ENCODE assay signal across 14 cellular contexts in genomic region chr3:126431103-126431534, GRCh38. TPM values are rescaled to one million over a fixed set of nuclear protein-coding genes. Genes with fewer than 3 reads are reported as not detected.
DNase-seq lines count a peak whose midpoint lies in the region; ATAC-seq lines count a peak whose summit lies in the region.
"Had no signal": no experiment of that assay in that cellular context is flagged by ENCODE, and none has a peak within 500 bp of the region (broad histone marks: within the 10 kb centered on the region; RNA-seq: fewer than 3 reads in every experiment).

No MANE protein-coding gene starts in this region.

- peaks cover 10% of the 10 kb centered on the region for H3K4me1 Mint-ChIP-seq in activated T-cell treated with anti-CD3 and anti-CD28 coated beads, Interleukin-2, amount 50 U/mL, for 72 hours (ENCODE audit: low read depth)
- H3K4me1 Mint-ChIP-seq in stimulated activated naive B cell treated with anti-CD40 and anti-IgM and Interleukin-4, amounts not matched to agents 10 μg/mL and 1 μg/mL and 100 μg/mL, for 72 hours = peaks cover 0 to 10% of the 10 kb centered on the region in 2 donors

- ATAC-seq in activated T-cell treated with anti-CD3 and anti-CD28 coated beads, Interleukin-2, amount 50 U/mL, for 72 hours (replicated peaks in 1 of 2) = peak; percentile 58 to 75
- ATAC-seq in GM21576 (IDR thresholded peaks at IDR 0.05; ENCODE audit: unreplicated experiment) (peak; percentile 68), HG03196 (IDR thresholded peaks at IDR 0.05; ENCODE audit: unreplicated experiment) (peak; percentile 61)
- ATAC-seq in stimulated activated naive B cell treated with anti-CD40 and anti-IgM and Interleukin-4, amounts not matched to agents 10 μg/mL and 1 μg/mL and 100 μg/mL, for 72 hours (replicated peaks) = peak; percentile 87 to 94
- ATAC-seq: upper lobe of right lung had no signal

- DNase-seq in activated T-cell treated with anti-CD3 and anti-CD28 coated beads, Interleukin-2, amount 50 U/mL, for 72 hours = no peak
- DNase-seq in activated T-cell treated with anti-CD3 and anti-CD28 coated beads, Interleukin-2, amount 50 U/mL, for 48 hours = no peak
- DNase-seq in stimulated activated naive B cell treated with anti-CD40 and anti-IgM and Interleukin-4, amounts not matched to agents 10 μg/mL and 1 μg/mL and 100 μg/mL, for 72 hours = peak; percentile 51
- DNase-seq in NCI-H2107 (lab: John Stamatoyannopoulos, UW) (no peak), NCI-H146 (lab: John Stamatoyannopoulos, UW) (no peak)
- no peak for DNase-seq in activated CD8-positive, alpha-beta memory T cell treated with anti-CD3 and anti-CD28 coated beads for 24 hours
- DNase-seq: dermis blood vessel endothelial cell, NCI-H2227 treated with DMSO at 0.1 percent for 48 hours, RPMI8226, upper lobe of right lung had no signal

- H3K27me3 Mint-ChIP-seq in activated T-cell treated with anti-CD3 and anti-CD28 coated beads, Interleukin-2, amount 50 U/mL, for 72 hours (ENCODE audit: low read depth) = no peaks in the 10 kb centered on the region
- no peaks in the 10 kb centered on the region for H3K27me3 Mint-ChIP-seq in stimulated activated naive B cell treated with anti-CD40 and anti-IgM and Interleukin-4, amounts not matched to agents 10 μg/mL and 1 μg/mL and 100 μg/mL, for 72 hours

- H3K36me3 Mint-ChIP-seq in activated T-cell treated with anti-CD3 and anti-CD28 coated beads, Interleukin-2, amount 50 U/mL, for 72 hours (ENCODE audit: insufficient read depth in 2 of 2) = peaks cover 6 to 9% of the 10 kb centered on the region in 2 donors
- H3K36me3 Mint-ChIP-seq in stimulated activated naive B cell treated with anti-CD40 and anti-IgM and Interleukin-4, amounts not matched to agents 10 μg/mL and 1 μg/mL and 100 μg/mL, for 72 hours = peaks cover 34 to 36% of the 10 kb centered on the region in 2 donors

- H3K9me3 Mint-ChIP-seq in activated T-cell treated with anti-CD3 and anti-CD28 coated beads, Interleukin-2, amount 50 U/mL, for 72 hours = peaks cover 8 to 9% of the 10 kb centered on the region in 2 donors
- H3K9me3 Mint-ChIP-seq in stimulated activated naive B cell treated with anti-CD40 and anti-IgM and Interleukin-4, amounts not matched to agents 10 μg/mL and 1 μg/mL and 100 μg/mL, for 72 hours = peaks cover 4% of the 10 kb centered on the region in 2 donors

- H3K27ac Mint-ChIP-seq in activated T-cell treated with anti-CD3 and anti-CD28 coated beads, Interleukin-2, amount 50 U/mL, for 72 hours = no peak overlapping the region
- H3K27ac Mint-ChIP-seq in stimulated activated naive B cell treated with anti-CD40 and anti-IgM and Interleukin-4, amounts not matched to agents 10 μg/mL and 1 μg/mL and 100 μg/mL, for 72 hours = peak overlapping the region; percentile 53

- no peak overlapping the region for H3K4me3 Mint-ChIP-seq in activated T-cell treated with anti-CD3 and anti-CD28 coated beads, Interleukin-2, amount 50 U/mL, for 72 hours
- no peak overlapping the region for H3K4me3 Mint-ChIP-seq in stimulated activated naive B cell treated with anti-CD40 and anti-IgM and Interleukin-4, amounts not matched to agents 10 μg/mL and 1 μg/mL and 100 μg/mL, for 72 hours

RNA-seq across cellular contexts. Expression of gene CFAP100, which starts 36.4 kb away (rescaled TPM):
- not detected for total RNA-seq in activated T-cell treated with anti-CD3 and anti-CD28 coated beads, Interleukin-2, amount 50 U/mL, for 72 hours
- total RNA-seq: activated CD8-positive, alpha-beta memory T cell treated with anti-CD3 and anti-CD28 coated beads for 36 hours; dermis blood vessel endothelial cell; H4; upper lobe of right lung had no signal

RNA-seq across cellular contexts. Expression of gene ZXDC, which starts 44.6 kb away (rescaled TPM):
- total RNA-seq in activated T-cell treated with anti-CD3 and anti-CD28 coated beads, Interleukin-2, amount 50 U/mL, for 72 hours = 10 to 100 TPM; 27.8 to 32.8 TPM
